ENCODE assay signal across 18 cellular contexts in the genomic region with DNA sequence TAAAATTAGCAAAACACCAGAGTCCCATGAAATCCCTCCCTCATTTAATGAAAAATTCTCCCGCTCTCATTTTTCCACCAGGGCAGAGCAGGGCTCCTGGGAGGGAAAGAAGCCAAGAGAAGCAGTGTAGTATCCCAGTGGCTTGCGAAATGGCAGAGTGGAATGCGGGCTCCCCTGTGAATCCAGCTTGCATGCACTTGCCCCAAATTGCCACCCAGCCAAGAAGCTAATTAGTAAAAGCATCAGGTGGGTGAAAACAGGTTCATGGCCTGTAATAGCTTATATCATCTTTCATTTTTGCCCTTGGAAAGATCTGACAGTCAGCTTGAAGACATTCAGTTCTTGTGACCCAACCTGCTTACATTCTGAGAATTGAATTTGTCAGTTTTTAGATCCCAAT.
"Had no signal": no experiment of that assay in that cellular context is flagged by ENCODE, and none has a peak within 500 bp of the region (broad histone marks: within the 10 kb centered on the region; RNA-seq: fewer than 3 reads in every experiment).

No MANE protein-coding gene starts in this region.

- H3K36me3 Mint-ChIP-seq: activated naive CD4-positive, alpha-beta T cell treated with anti-CD3 and anti-CD28 coated beads, Interleukin-2, amount 10 ng/mL, durations not matched to agents 7 days and 5 days had no signal

- H3K36me3 ChIP-seq: brain microvascular endothelial cell, heart right ventricle, ovary, thoracic aorta had no signal

- H3K4me3 ChIP-seq: coronary artery, heart right ventricle, ovary, thoracic aorta had no signal

- H3K4me1 Mint-ChIP-seq: activated naive CD4-positive, alpha-beta T cell treated with anti-CD3 and anti-CD28 coated beads, Interleukin-2, amount 10 ng/mL, durations not matched to agents 7 days and 5 days; activated naive CD8-positive, alpha-beta T cell treated with anti-CD3 and anti-CD28 coated beads, Interleukin-2, amount 50 U/mL, for 24 hours; naive thymus-derived CD8-positive, alpha-beta T cell; stimulated activated naive B cell treated with anti-CD40 and anti-IgM and Interleukin-4, amounts not matched to agents 10 μg/mL and 1 μg/mL and 100 μg/mL, for 72 hours had no signal

- H3K9me3 ChIP-seq: heart right ventricle, ovary, thoracic aorta had no signal

- H3K4me3 Mint-ChIP-seq: activated naive CD4-positive, alpha-beta T cell treated with anti-CD3 and anti-CD28 coated beads, Interleukin-2, amount 10 ng/mL, durations not matched to agents 7 days and 5 days; activated naive CD8-positive, alpha-beta T cell treated with anti-CD3 and anti-CD28 coated beads, Interleukin-2, amount 50 U/mL, for 24 hours; naive thymus-derived CD8-positive, alpha-beta T cell; stimulated activated naive B cell treated with anti-CD40 and anti-IgM and Interleukin-4, amounts not matched to agents 10 μg/mL and 1 μg/mL and 100 μg/mL, for 72 hours had no signal

- H3K27me3 ChIP-seq: brain microvascular endothelial cell, ovary had no signal

- H3K27ac Mint-ChIP-seq: activated naive CD4-positive, alpha-beta T cell treated with anti-CD3 and anti-CD28 coated beads, Interleukin-2, amount 10 ng/mL, durations not matched to agents 7 days and 5 days; activated naive CD8-positive, alpha-beta T cell treated with anti-CD3 and anti-CD28 coated beads, Interleukin-2, amount 50 U/mL, for 24 hours; stimulated activated naive B cell treated with anti-CD40 and anti-IgM and Interleukin-4, amounts not matched to agents 10 μg/mL and 1 μg/mL and 100 μg/mL, for 72 hours had no signal

- H3K4me1 ChIP-seq: heart right ventricle had no signal

- ATAC-seq: activated naive CD8-positive, alpha-beta T cell treated with anti-CD3 and anti-CD28 coated beads, Interleukin-2, amount 50 U/mL, for 24 hours; heart right ventricle; naive thymus-derived CD8-positive, alpha-beta T cell; stimulated activated naive B cell treated with anti-CD40 and anti-IgM and Interleukin-4, amounts not matched to agents 10 μg/mL and 1 μg/mL and 100 μg/mL, for 72 hours had no signal

- H3K9me3 Mint-ChIP-seq: activated naive CD4-positive, alpha-beta T cell treated with anti-CD3 and anti-CD28 coated beads, Interleukin-2, amount 10 ng/mL, durations not matched to agents 7 days and 5 days; activated naive CD8-positive, alpha-beta T cell treated with anti-CD3 and anti-CD28 coated beads, Interleukin-2, amount 50 U/mL, for 24 hours; naive thymus-derived CD8-positive, alpha-beta T cell; stimulated activated naive B cell treated with anti-CD40 and anti-IgM and Interleukin-4, amounts not matched to agents 10 μg/mL and 1 μg/mL and 100 μg/mL, for 72 hours had no signal

- H3K27me3 Mint-ChIP-seq: activated naive CD4-positive, alpha-beta T cell treated with anti-CD3 and anti-CD28 coated beads, Interleukin-2, amount 10 ng/mL, durations not matched to agents 7 days and 5 days; activated naive CD8-positive, alpha-beta T cell treated with anti-CD3 and anti-CD28 coated beads, Interleukin-2, amount 50 U/mL, for 24 hours; naive thymus-derived CD8-positive, alpha-beta T cell; stimulated activated naive B cell treated with anti-CD40 and anti-IgM and Interleukin-4, amounts not matched to agents 10 μg/mL and 1 μg/mL and 100 μg/mL, for 72 hours had no signal

- DNase-seq: activated CD4-positive, alpha-beta T cell treated with anti-CD3 and anti-CD28 coated beads, Interleukin-2, amount 50 U/mL, for 1 hour; activated CD4-positive, CD25-positive, alpha-beta regulatory T cell treated with anti-CD3 and anti-CD28 coated beads, Interleukin-2, amount 50 U/mL, for 72 hours; activated CD8-positive, alpha-beta memory T cell treated with anti-CD3 and anti-CD28 coated beads, Interleukin-2, amount 50 U/mL, for 4 hours; activated effector memory CD4-positive, alpha-beta T cell treated with Interleukin-2 at 50 U/mL for 16 hours; activated naive CD4-positive, alpha-beta T cell treated with anti-CD3 and anti-CD28 coated beads, Interleukin-2, amount 10 ng/mL, durations not matched to agents 7 days and 5 days; activated naive CD8-positive, alpha-beta T cell treated with anti-CD3 and anti-CD28 coated beads, Interleukin-2, amount 50 U/mL, for 24 hours; activated T-cell treated with anti-CD3 and anti-CD28 coated beads, Interleukin-2, amount 50 U/mL, for 48 hours; anterior cingulate cortex; brain microvascular endothelial cell; heart right ventricle; mesendoderm; naive thymus-derived CD8-positive, alpha-beta T cell; ovary; stimulated activated naive B cell treated with anti-CD40 and anti-IgM and Interleukin-4, amounts not matched to agents 10 μg/mL and 1 μg/mL and 100 μg/mL, for 72 hours; T-helper 2 cell had no signal

- H3K27ac ChIP-seq: brain microvascular endothelial cell, coronary artery, heart right ventricle, ovary, thoracic aorta, VCaP had no signal
